2 cellular contexts compared by ENCODE assay signal in the genomic region with DNA sequence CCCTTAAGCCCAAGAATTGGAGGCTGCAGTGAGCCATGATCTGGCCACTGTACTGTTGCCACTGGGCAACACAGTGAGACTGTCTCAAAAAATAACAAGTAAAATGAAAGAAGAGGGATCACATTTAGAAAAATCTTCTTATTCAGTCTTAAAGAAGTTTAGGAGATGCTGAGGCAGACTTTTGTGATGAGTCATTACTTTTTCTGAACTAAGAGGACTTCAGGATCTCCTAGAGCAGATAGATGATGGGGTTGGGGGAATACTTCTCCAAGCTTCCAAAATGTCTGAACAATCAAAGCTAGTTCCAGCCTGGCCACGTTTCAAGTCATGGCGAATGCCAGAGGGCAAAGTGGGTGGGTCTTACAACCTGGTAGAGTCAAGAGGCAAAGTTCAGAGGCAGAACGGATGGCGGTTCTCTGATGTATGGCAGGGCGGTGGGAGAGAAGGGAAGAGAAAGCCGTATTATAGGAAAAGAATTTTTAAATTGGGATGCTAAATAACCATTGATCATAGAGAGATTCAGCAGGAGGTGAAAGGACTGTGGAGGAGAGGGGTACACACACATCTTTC.
TF ChIP-seq lines count a peak whose summit lies in the region.

No MANE protein-coding gene starts in this region.

TF ChIP-seq in A549, 52 proteins besides CTCF, POLR2A, EP300 and RAD21:
- no peak for TF ChIP-seq SMC3 (IDR thresholded peaks at IDR 0.05)
- TF ChIP-seq NFE2L2 (conservative IDR thresholded peaks at IDR 0.05; ENCODE audit: low read length) = 0 out of 2 replicates have a peak, but pooled peaks have one; percentile 33
- no peak for TF ChIP-seq ZSCAN20 (CRISPR knock-in tag; IDR thresholded peaks at IDR 0.05)
- TF ChIP-seq, protein P1, sequence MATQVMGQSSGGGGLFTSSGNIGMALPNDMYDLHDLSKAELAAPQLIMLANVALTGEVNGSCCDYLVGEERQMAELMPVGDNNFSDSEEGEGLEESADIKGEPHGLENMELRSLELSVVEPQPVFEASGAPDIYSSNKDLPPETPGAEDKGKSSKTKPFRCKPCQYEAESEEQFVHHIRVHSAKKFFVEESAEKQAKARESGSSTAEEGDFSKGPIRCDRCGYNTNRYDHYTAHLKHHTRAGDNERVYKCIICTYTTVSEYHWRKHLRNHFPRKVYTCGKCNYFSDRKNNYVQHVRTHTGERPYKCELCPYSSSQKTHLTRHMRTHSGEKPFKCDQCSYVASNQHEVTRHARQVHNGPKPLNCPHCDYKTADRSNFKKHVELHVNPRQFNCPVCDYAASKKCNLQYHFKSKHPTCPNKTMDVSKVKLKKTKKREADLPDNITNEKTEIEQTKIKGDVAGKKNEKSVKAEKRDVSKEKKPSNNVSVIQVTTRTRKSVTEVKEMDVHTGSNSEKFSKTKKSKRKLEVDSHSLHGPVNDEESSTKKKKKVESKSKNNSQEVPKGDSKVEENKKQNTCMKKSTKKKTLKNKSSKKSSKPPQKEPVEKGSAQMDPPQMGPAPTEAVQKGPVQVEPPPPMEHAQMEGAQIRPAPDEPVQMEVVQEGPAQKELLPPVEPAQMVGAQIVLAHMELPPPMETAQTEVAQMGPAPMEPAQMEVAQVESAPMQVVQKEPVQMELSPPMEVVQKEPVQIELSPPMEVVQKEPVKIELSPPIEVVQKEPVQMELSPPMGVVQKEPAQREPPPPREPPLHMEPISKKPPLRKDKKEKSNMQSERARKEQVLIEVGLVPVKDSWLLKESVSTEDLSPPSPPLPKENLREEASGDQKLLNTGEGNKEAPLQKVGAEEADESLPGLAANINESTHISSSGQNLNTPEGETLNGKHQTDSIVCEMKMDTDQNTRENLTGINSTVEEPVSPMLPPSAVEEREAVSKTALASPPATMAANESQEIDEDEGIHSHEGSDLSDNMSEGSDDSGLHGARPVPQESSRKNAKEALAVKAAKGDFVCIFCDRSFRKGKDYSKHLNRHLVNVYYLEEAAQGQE (IDR thresholded peaks at IDR 0.05) = no peak
- TF ChIP-seq MAFK (IDR thresholded peaks at IDR 0.05; ENCODE audit: partially characterized antibody) = peak; percentile 83
- TF ChIP-seq, protein P2, sequence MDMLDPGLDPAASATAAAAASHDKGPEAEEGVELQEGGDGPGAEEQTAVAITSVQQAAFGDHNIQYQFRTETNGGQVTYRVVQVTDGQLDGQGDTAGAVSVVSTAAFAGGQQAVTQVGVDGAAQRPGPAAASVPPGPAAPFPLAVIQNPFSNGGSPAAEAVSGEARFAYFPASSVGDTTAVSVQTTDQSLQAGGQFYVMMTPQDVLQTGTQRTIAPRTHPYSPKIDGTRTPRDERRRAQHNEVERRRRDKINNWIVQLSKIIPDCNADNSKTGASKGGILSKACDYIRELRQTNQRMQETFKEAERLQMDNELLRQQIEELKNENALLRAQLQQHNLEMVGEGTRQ (IDR thresholded peaks at IDR 0.05) = no peak

TF ChIP-seq in GM23338, 12 proteins besides CTCF, POLR2A, EP300 and RAD21:
- TF ChIP-seq ZNF331 (CRISPR knock-in tag; IDR thresholded peaks at IDR 0.05; ENCODE audit: low read depth) (no peak), POLR2AphosphoS5 (IDR thresholded peaks at IDR 0.05; ENCODE audit: low read depth) (no peak)
- TF ChIP-seq, protein P3, sequence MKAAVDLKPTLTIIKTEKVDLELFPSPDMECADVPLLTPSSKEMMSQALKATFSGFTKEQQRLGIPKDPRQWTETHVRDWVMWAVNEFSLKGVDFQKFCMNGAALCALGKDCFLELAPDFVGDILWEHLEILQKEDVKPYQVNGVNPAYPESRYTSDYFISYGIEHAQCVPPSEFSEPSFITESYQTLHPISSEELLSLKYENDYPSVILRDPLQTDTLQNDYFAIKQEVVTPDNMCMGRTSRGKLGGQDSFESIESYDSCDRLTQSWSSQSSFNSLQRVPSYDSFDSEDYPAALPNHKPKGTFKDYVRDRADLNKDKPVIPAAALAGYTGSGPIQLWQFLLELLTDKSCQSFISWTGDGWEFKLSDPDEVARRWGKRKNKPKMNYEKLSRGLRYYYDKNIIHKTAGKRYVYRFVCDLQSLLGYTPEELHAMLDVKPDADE (IDR thresholded peaks at IDR 0.05) = no peak
- TF ChIP-seq, protein P4, sequence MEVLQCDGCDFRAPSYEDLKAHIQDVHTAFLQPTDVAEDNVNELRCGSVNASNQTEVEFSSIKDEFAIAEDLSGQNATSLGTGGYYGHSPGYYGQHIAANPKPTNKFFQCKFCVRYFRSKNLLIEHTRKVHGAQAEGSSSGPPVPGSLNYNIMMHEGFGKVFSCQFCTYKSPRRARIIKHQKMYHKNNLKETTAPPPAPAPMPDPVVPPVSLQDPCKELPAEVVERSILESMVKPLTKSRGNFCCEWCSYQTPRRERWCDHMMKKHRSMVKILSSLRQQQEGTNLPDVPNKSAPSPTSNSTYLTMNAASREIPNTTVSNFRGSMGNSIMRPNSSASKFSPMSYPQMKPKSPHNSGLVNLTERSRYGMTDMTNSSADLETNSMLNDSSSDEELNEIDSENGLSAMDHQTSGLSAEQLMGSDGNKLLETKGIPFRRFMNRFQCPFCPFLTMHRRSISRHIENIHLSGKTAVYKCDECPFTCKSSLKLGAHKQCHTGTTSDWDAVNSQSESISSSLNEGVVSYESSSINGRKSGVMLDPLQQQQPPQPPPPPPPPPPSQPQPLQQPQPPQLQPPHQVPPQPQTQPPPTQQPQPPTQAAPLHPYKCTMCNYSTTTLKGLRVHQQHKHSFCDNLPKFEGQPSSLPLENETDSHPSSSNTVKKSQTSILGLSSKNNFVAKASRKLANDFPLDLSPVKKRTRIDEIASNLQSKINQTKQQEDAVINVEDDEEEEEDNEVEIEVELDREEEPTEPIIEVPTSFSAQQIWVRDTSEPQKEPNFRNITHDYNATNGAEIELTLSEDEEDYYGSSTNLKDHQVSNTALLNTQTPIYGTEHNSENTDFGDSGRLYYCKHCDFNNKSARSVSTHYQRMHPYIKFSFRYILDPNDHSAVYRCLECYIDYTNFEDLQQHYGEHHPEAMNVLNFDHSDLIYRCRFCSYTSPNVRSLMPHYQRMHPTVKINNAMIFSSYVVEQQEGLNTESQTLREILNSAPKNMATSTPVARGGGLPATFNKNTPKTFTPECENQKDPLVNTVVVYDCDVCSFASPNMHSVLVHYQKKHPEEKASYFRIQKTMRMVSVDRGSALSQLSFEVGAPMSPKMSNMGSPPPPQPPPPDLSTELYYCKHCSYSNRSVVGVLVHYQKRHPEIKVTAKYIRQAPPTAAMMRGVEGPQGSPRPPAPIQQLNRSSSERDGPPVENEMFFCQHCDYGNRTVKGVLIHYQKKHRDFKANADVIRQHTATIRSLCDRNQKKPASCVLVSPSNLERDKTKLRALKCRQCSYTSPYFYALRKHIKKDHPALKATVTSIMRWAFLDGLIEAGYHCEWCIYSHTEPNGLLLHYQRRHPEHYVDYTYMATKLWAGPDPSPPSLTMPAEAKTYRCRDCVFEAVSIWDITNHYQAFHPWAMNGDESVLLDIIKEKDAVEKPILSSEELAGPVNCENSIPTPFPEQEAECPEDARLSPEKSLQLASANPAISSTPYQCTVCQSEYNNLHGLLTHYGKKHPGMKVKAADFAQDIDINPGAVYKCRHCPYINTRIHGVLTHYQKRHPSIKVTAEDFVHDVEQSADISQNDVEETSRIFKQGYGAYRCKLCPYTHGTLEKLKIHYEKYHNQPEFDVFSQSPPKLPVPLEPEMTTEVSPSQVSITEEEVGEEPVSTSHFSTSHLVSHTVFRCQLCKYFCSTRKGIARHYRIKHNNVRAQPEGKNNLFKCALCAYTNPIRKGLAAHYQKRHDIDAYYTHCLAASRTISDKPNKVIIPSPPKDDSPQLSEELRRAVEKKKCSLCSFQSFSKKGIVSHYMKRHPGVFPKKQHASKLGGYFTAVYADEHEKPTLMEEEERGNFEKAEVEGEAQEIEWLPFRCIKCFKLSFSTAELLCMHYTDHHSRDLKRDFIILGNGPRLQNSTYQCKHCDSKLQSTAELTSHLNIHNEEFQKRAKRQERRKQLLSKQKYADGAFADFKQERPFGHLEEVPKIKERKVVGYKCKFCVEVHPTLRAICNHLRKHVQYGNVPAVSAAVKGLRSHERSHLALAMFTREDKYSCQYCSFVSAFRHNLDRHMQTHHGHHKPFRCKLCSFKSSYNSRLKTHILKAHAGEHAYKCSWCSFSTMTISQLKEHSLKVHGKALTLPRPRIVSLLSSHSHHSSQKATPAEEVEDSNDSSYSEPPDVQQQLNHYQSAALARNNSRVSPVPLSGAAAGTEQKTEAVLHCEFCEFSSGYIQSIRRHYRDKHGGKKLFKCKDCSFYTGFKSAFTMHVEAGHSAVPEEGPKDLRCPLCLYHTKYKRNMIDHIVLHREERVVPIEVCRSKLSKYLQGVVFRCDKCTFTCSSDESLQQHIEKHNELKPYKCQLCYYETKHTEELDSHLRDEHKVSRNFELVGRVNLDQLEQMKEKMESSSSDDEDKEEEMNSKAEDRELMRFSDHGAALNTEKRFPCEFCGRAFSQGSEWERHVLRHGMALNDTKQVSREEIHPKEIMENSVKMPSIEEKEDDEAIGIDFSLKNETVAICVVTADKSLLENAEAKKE (CRISPR knock-in tag; IDR thresholded peaks at IDR 0.05) = no peak
